In the genomic region with DNA sequence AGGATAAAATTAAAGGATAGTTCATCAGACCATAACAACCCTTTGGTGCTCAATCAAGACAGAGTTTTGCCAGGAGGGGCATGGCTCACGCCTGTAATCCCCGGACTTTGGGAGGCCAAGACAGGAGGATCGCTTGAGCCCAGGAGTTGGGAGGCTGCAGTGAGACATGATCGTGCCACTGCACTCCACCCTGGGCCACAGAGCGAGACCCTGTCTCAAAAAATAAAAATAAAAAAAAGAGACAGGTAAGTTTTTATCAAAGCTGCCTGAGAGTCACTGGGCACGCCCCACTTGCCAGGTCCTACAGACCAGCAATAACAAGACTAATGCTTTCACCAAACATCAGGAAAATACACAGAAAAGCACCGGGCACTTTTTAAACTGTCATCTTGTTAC, we compare ENCODE assay signal across 8 cellular contexts. TPM values are rescaled to one million over a fixed set of nuclear protein-coding genes. Genes with fewer than 3 reads are reported as not detected.
DNase-seq lines count a peak whose midpoint lies in the region; ATAC-seq and TF ChIP-seq lines count a peak whose summit lies in the region.

No MANE protein-coding gene starts in this region.

- no peak for TF ChIP-seq EP300 in tibial nerve (IDR thresholded peaks at IDR 0.05)

- no peak for TF ChIP-seq POLR2A in tibial nerve (IDR thresholded peaks at IDR 0.05)

- ATAC-seq in GM19035 (IDR thresholded peaks at IDR 0.05; ENCODE audit: unreplicated experiment) (peak; percentile 3), HG03175 (IDR thresholded peaks at IDR 0.05; ENCODE audit: unreplicated experiment) (peak; percentile 5), HG02970 (IDR thresholded peaks at IDR 0.05; ENCODE audit: low FRiP score, unreplicated experiment) (no peak)

- no peaks in the 10 kb centered on the region for H3K9me3 ChIP-seq in tibial nerve

- H3K27me3 ChIP-seq in layer of hippocampus (ENCODE audit: control insufficient read depth, insufficient read depth, low read length): no peaks in the 10 kb centered on the region
- no peaks in the 10 kb centered on the region for H3K27me3 ChIP-seq in tibial nerve

- intact Hi-C loops in posterior cingulate gyrus (cut with DNase I): loop anchor here (5.0 to 10.0 kb wide), 3 partner anchors 61 to 222 kb away; partner anchors contain the start of genes ANKRD37, LRP2BP, SLC25A4 and UFSP2

- DNase-seq in activated naive CD4-positive, alpha-beta T cell treated with anti-CD3 and anti-CD28 coated beads, Interleukin-2, amount 50 U/mL, for 16 hours: peak; percentile 14
- DNase-seq in tibial nerve (ENCODE audit: low spot score in 2 of 2) (no peak), posterior cingulate gyrus (no peak), NCI-H69 (lab: John Stamatoyannopoulos, UW) (no peak)

- peaks cover 0 to 7% (median 0%) of the 10 kb centered on the region in 3 donors for H3K36me3 ChIP-seq in tibial nerve

- no peak for TF ChIP-seq CTCF in tibial nerve (IDR thresholded peaks at IDR 0.05)

- H3K27ac ChIP-seq in layer of hippocampus (ENCODE audit: low read depth, low read length): peak overlapping the region; percentile 95
- H3K27ac ChIP-seq in tibial nerve: peak overlapping the region; percentile 94 to 98 (median 98)

- peaks cover 0 to 31% (median 17%) of the 10 kb centered on the region in 4 donors for H3K4me1 ChIP-seq in tibial nerve

- 77 to 78% methylated on average over 7 of the region's 7 CpGs for WGBS in tibial nerve, 2 donors

- H3K4me3 ChIP-seq in tibial nerve: peak overlapping the region; percentile 64 to 89 (median 68)

RNA-seq across cellular contexts. Expression of gene CFAP97, which starts 0.8 kb away (rescaled TPM):
- 10 to 100 TPM; 30.3 to 44.1 (median 33.3) TPM for total RNA-seq in tibial nerve

RNA-seq across cellular contexts. Expression of gene SNX25, which starts 6.4 kb away (rescaled TPM):
- total RNA-seq in tibial nerve: 10 to 100 TPM; 17.7 to 29.4 (median 23.5) TPM

RNA-seq across cellular contexts. Expression of gene SLC25A4, which starts 59.9 kb away (rescaled TPM):
- total RNA-seq in tibial nerve: 10 to 100 TPM; 15.5 to 41.1 (median 24.0) TPM
